Comparison of ENCODE assay signal across 20 cellular contexts in the genomic region with DNA sequence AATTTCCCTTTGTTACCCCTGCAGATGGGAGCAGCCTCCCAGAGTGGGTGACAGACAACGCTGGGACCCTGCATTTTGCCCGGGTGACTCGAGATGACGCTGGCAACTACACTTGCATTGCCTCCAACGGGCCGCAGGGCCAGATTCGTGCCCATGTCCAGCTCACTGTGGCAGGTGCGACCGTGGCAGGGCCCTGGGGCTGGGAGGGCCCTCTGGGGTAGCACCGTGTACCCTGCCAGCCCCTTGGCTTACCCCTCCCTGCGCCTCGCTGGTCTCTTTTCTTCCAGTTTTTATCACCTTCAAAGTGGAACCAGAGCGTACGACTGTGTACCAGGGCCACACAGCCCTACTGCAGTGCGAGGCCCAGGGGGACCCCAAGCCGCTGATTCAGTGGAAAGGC. TPM values are rescaled to one million over a fixed set of nuclear protein-coding genes. Genes with fewer than 3 reads are reported as not detected.
DNase-seq lines count a peak whose midpoint lies in the region; ATAC-seq and TF ChIP-seq lines count a peak whose summit lies in the region.
"Had no signal": no experiment of that assay in that cellular context is flagged by ENCODE, and none has a peak within 500 bp of the region (broad histone marks: within the 10 kb centered on the region; RNA-seq: fewer than 3 reads in every experiment).

No MANE protein-coding gene starts in this region.

- H3K36me3 Mint-ChIP-seq in activated naive CD8-positive, alpha-beta T cell treated with anti-CD3 and anti-CD28 coated beads for 36 hours, result no peaks in the 10 kb centered on the region
- peaks cover 6% of the 10 kb centered on the region for H3K36me3 Mint-ChIP-seq in type B pancreatic cell
- H3K36me3 Mint-ChIP-seq in activated naive CD4-positive, alpha-beta T cell treated with anti-CD3 and anti-CD28 coated beads for 36 hours (ENCODE audit: low read depth), result no peaks in the 10 kb centered on the region

- H2BK120ac ChIP-seq in neuronal stem cell (ENCODE audit: low read depth, low read length), result no peak overlapping the region

- H3K9me3 ChIP-seq in BLaER1, result no peaks in the 10 kb centered on the region
- no peaks in the 10 kb centered on the region for H3K9me3 ChIP-seq in neuronal stem cell (replicated peaks in 1 of 2; ENCODE audit: control insufficient read depth in 2 of 2, insufficient read depth in 1 of 2, low read depth in 1 of 2, low read length in 2 of 2)
- H3K9me3 ChIP-seq: MG63 had no signal

- H2AK5ac ChIP-seq in neuronal stem cell (ENCODE audit: low read depth, low read length), result no peak overlapping the region

- CTCF ChIA-PET in activated naive CD4-positive, alpha-beta T cell treated with anti-CD3 and anti-CD28 coated beads for 36 hours (lab: Charles Lee), result no interaction called here

- H3K4me3 ChIP-seq in BLaER1, result no peak overlapping the region
- peak overlapping the region; percentile 62 for H3K4me3 ChIP-seq in Jurkat, Clone E6-1 (ENCODE audit: low read length)
- H3K4me3 ChIP-seq in neuronal stem cell (ENCODE audit: low read length in 2 of 2), result no peak overlapping the region
- H3K4me3 ChIP-seq: GM12878, GM23248, MG63 had no signal

- no peak for DNase-seq in Jurkat, Clone E6-1 (ENCODE audit: low read depth, low spot score)
- DNase-seq in activated naive CD8-positive, alpha-beta T cell treated with anti-CD3 and anti-CD28 coated beads for 36 hours, result no peak
- DNase-seq in neuronal stem cell (ENCODE audit: low spot score) (no peak), type B pancreatic cell (ENCODE audit: extremely low spot score, unreplicated experiment) (no peak)
- DNase-seq in activated naive CD4-positive, alpha-beta T cell treated with anti-CD3 and anti-CD28 coated beads for 36 hours, result no peak
- DNase-seq: ACHN, DMS79 treated with DMSO at 0.1 percent for 48 hours, GDM1, GM23248, KG1, MG63, NCI-H1092 treated with DMSO at 0.1 percent for 48 hours, NCI-H1694, NCI-H510A treated with DMSO at 0.1 percent for 48 hours, NCI-H82, PC-3 had no signal

- H3K4me2 ChIP-seq in BLaER1 (peak overlapping the region; percentile 53), neuronal stem cell (ENCODE audit: insufficient read depth, low read length, poor library complexity, severe bottlenecking) (no peak overlapping the region)

- H2BK5ac ChIP-seq in neuronal stem cell (ENCODE audit: low read length), result no peak overlapping the region

- H3K18ac ChIP-seq in neuronal stem cell (ENCODE audit: low read length), result no peak overlapping the region

- H4K91ac ChIP-seq in neuronal stem cell (ENCODE audit: low read depth, low read length, poor library complexity), result no peak overlapping the region

- WGBS in neuronal stem cell (ENCODE audit: extremely low coverage in 2 of 2, insufficient read length in 2 of 2, insufficient replicate concordance in 1 of 2), 2 donors, result no CpG with 5 or more reads among the region's 16 CpGs

- H3K27me3 ChIP-seq in BLaER1 (no peaks in the 10 kb centered on the region), neuronal stem cell (ENCODE audit: control insufficient read depth in 3 of 3, insufficient read depth in 3 of 3, low read depth in 1 of 3, low read length in 3 of 3) (no peaks in the 10 kb centered on the region)
- H3K27me3 ChIP-seq: MG63 had no signal

- H3K14ac ChIP-seq in neuronal stem cell (ENCODE audit: low read length), result no peak overlapping the region

- H3K9me3 Mint-ChIP-seq in activated naive CD8-positive, alpha-beta T cell treated with anti-CD3 and anti-CD28 coated beads for 36 hours, result no peaks in the 10 kb centered on the region
- H3K9me3 Mint-ChIP-seq in type B pancreatic cell, result no peaks in the 10 kb centered on the region
- no peaks in the 10 kb centered on the region for H3K9me3 Mint-ChIP-seq in activated naive CD4-positive, alpha-beta T cell treated with anti-CD3 and anti-CD28 coated beads for 36 hours

- peak overlapping the region; percentile 7; the same call in 1 of the 2 replicates for H3K9ac ChIP-seq in BLaER1
- peak overlapping the region; percentile 34 for H3K9ac ChIP-seq in neuronal stem cell (ENCODE audit: low read depth, low read length, poor library complexity)
- H3K9ac ChIP-seq: GM23248 had no signal

- H3K4me3 Mint-ChIP-seq in activated naive CD8-positive, alpha-beta T cell treated with anti-CD3 and anti-CD28 coated beads for 36 hours, result no peak overlapping the region
- no peak overlapping the region for H3K4me3 Mint-ChIP-seq in type B pancreatic cell
- no peak overlapping the region for H3K4me3 Mint-ChIP-seq in activated naive CD4-positive, alpha-beta T cell treated with anti-CD3 and anti-CD28 coated beads for 36 hours

- H3K36me3 ChIP-seq in BLaER1 (peaks cover 70% of the 10 kb centered on the region), neuronal stem cell (replicated peaks in 1 of 2; ENCODE audit: control insufficient read depth in 2 of 2, insufficient read depth in 2 of 2, low read length in 2 of 2) (peaks cover 25 to 36% of the 10 kb centered on the region in 2 donors)
- H3K36me3 ChIP-seq: MG63 had no signal

- no peaks in the 10 kb centered on the region for H3K79me1 ChIP-seq in neuronal stem cell (ENCODE audit: low read depth, low read length)

- TF ChIP-seq CTCF in type B pancreatic cell (conservative IDR thresholded peaks at IDR 0.05), result no peak

- no peak overlapping the region for H2BK15ac ChIP-seq in neuronal stem cell (ENCODE audit: low read length)

- H3K4me1 ChIP-seq in BLaER1 (peaks cover 24% of the 10 kb centered on the region), neuronal stem cell (ENCODE audit: control insufficient read depth in 2 of 2, insufficient read depth in 1 of 2, low read depth in 1 of 2, low read length in 2 of 2) (peaks cover 5 to 7% of the 10 kb centered on the region in 2 donors)

- intact Hi-C loops in activated naive CD4-positive, alpha-beta T cell treated with anti-CD3 and anti-CD28 coated beads for 36 hours (cut with micrococcal nuclease), result loop anchor here (2.0 kb wide), 1 partner anchor 183 kb away; no protein-coding TSS in a partner anchor

- peak overlapping the region; percentile 93 for H3K27ac Mint-ChIP-seq in activated naive CD8-positive, alpha-beta T cell treated with anti-CD3 and anti-CD28 coated beads for 36 hours
- H3K27ac Mint-ChIP-seq in type B pancreatic cell, result no peak overlapping the region
- H3K27ac Mint-ChIP-seq in activated naive CD4-positive, alpha-beta T cell treated with anti-CD3 and anti-CD28 coated beads for 36 hours, result no peak overlapping the region

- H3K27ac ChIP-seq in BLaER1 (peak overlapping the region; percentile 55), neuronal stem cell (replicated peaks; ENCODE audit: low read length) (no peak overlapping the region)
- H3K27ac ChIP-seq: GM23248 had no signal

- no peak overlapping the region for H3K4ac ChIP-seq in neuronal stem cell (ENCODE audit: low read length)

- peaks cover 16% of the 10 kb centered on the region for H3K4me1 Mint-ChIP-seq in activated naive CD8-positive, alpha-beta T cell treated with anti-CD3 and anti-CD28 coated beads for 36 hours
- H3K4me1 Mint-ChIP-seq in type B pancreatic cell (ENCODE audit: unreplicated experiment), result peaks cover 14% of the 10 kb centered on the region
- H3K4me1 Mint-ChIP-seq in activated naive CD4-positive, alpha-beta T cell treated with anti-CD3 and anti-CD28 coated beads for 36 hours (ENCODE audit: low read depth), result peaks cover 16% of the 10 kb centered on the region

- no peak overlapping the region for H2AFZ ChIP-seq in neuronal stem cell (ENCODE audit: low read length)
- H2AFZ ChIP-seq: GM23248 had no signal

- H3K27me3 Mint-ChIP-seq in activated naive CD8-positive, alpha-beta T cell treated with anti-CD3 and anti-CD28 coated beads for 36 hours, result no peaks in the 10 kb centered on the region
- no peaks in the 10 kb centered on the region for H3K27me3 Mint-ChIP-seq in type B pancreatic cell
- no peaks in the 10 kb centered on the region for H3K27me3 Mint-ChIP-seq in activated naive CD4-positive, alpha-beta T cell treated with anti-CD3 and anti-CD28 coated beads for 36 hours (ENCODE audit: low read depth)

- H4K20me1 ChIP-seq in BLaER1, result no peaks in the 10 kb centered on the region

- H2BK12ac ChIP-seq in neuronal stem cell (ENCODE audit: low read length), result no peak overlapping the region

- H3K23ac ChIP-seq in neuronal stem cell (ENCODE audit: low read depth, low read length, poor library complexity), result peak overlapping the region; percentile 46

- no peak for ATAC-seq in HG03342 (IDR thresholded peaks at IDR 0.05; ENCODE audit: unreplicated experiment)
- ATAC-seq: GM12878, HCT116, PC-3 had no signal

- H4K8ac ChIP-seq in neuronal stem cell (ENCODE audit: low read depth, low read length), result no peak overlapping the region

RNA-seq across cellular contexts. Expression of a gene that starts 29.4 kb away (rescaled TPM):
- polyA plus RNA-seq in Jurkat, Clone E6-1 (2012; ENCODE audit: insufficient read depth, insufficient read length), result 37.4 TPM
- total RNA-seq in activated naive CD8-positive, alpha-beta T cell treated with anti-CD3 and anti-CD28 coated beads for 36 hours, result 10 to 100 TPM; 49.1 to 49.9 TPM
- 33.8 TPM for polyA plus RNA-seq in neuronal stem cell (2013, experiment 1 of 2)
- 33.2 TPM for polyA plus RNA-seq in neuronal stem cell (2013, experiment 2 of 2)
- total RNA-seq in type B pancreatic cell (ENCODE audit: low replicate concordance), result 35.2 and 38.2 TPM in 2 replicates
- total RNA-seq in activated naive CD4-positive, alpha-beta T cell treated with anti-CD3 and anti-CD28 coated beads for 36 hours, result 10 to 100 TPM; 27.8 to 28.2 TPM

RNA-seq across cellular contexts. Expression of a gene that starts 40.4 kb away (rescaled TPM):
- 50.1 TPM for polyA plus RNA-seq in Jurkat, Clone E6-1 (2012; ENCODE audit: insufficient read depth, insufficient read length)
- total RNA-seq in activated naive CD8-positive, alpha-beta T cell treated with anti-CD3 and anti-CD28 coated beads for 36 hours, result 10 to 100 TPM; 31.3 to 31.5 TPM
- polyA plus RNA-seq in neuronal stem cell (2013, experiment 1 of 2), result 10.3 TPM
- polyA plus RNA-seq in neuronal stem cell (2013, experiment 2 of 2), result 11.1 TPM
- 29.5 and 49.5 TPM in 2 replicates for total RNA-seq in type B pancreatic cell (ENCODE audit: low replicate concordance)
- 10 to 100 TPM; 43.1 to 49.3 TPM for total RNA-seq in activated naive CD4-positive, alpha-beta T cell treated with anti-CD3 and anti-CD28 coated beads for 36 hours
